8 cellular contexts compared by ENCODE assay signal in genomic region chr16:89507834-89508590, GRCh38. TPM values are rescaled to one million over a fixed set of nuclear protein-coding genes. Genes with fewer than 3 reads are reported as not detected.
A peak's percentile ranks its signal among the peaks of the same experiment; 100 is the strongest.
DNase-seq lines count a peak whose midpoint lies in the region; ATAC-seq and TF ChIP-seq lines count a peak whose summit lies in the region.

SPG7 (plus strand) TSS chr16:89508403; CDS start chr16:89508418, 15 bp downstream.

- no peaks in the 10 kb centered on the region for H3K9me3 Mint-ChIP-seq in activated B cell treated with CpG ODN at 0.5 μM for 24 hours

- ATAC-seq in GM18867 (IDR thresholded peaks at IDR 0.05; ENCODE audit: unreplicated experiment) (peak; percentile 66), HG03095 (IDR thresholded peaks at IDR 0.05; ENCODE audit: unreplicated experiment) (peak; percentile 52), activated B cell treated with CpG ODN at 0.5 μM for 24 hours (ENCODE audit: low read depth) (peak; percentile 74)

- H3K36me3 Mint-ChIP-seq in activated B cell treated with CpG ODN at 0.5 μM for 24 hours (ENCODE audit: low read depth), result peaks cover 24% of the 10 kb centered on the region

- peaks cover 41% of the 10 kb centered on the region for H3K4me1 Mint-ChIP-seq in activated B cell treated with CpG ODN at 0.5 μM for 24 hours

- intact Hi-C loops in activated B cell treated with CpG ODN at 0.5 μM for 24 hours (cut with micrococcal nuclease), result loop anchor here (1.0 to 10.0 kb wide), 8 partner anchors 26 to 693 kb away; partner anchors contain the start of genes APRT and RPL13

- peak within 1 kb of the TSS; percentile 87 for H3K27ac Mint-ChIP-seq in activated B cell treated with CpG ODN at 0.5 μM for 24 hours

- POLR2A ChIA-PET in AG04449 (lab: Yijun Ruan, JAX) (interaction anchor here (0.6 to 1.3 kb wide), 6 partner anchors 9 to 334 kb away, joined by 3 to 5 read pairs (median 4); partner anchors contain the start of gene ZNF778), activated B cell treated with CpG ODN at 0.5 μM for 24 hours (lab: Charles Lee) (interaction anchor here (0.5 to 4.2 kb wide), 14 partner anchors 10 to 825 kb away, joined by 3 to 68 read pairs (median 6); partner anchors contain the start of genes ANKRD11 and ZNF778)

- H3K4me3 ChIP-seq in AG04449 (ENCODE audit: low read depth, low read length), result peak within 1 kb of the TSS; percentile 63
- peak within 1 kb of the TSS; percentile 73 to 82 for H3K4me3 ChIP-seq in cardiac fibroblast (replicated peaks in 1 of 2; ENCODE audit: low read depth in 2 of 2, low read length in 2 of 2)

- DNase-seq in AG04449 (ENCODE audit: low read depth, low spot score) (no peak), NCI-H345 (lab: John Stamatoyannopoulos, UW) (peak; percentile 78), activated B cell treated with CpG ODN at 0.5 μM for 24 hours (peak; percentile 98), cardiac fibroblast (ENCODE audit: low read depth in 2 of 2) (peak; percentile 85 to 90), iris pigment epithelial cell (ENCODE audit: low read depth) (peak; percentile 86)
- peak; percentile 80 to 81 for DNase-seq in stimulated activated CD4-positive, alpha-beta T cell treated with anti-CD3 and anti-CD28 coated beads, Interleukin-12 subunit alpha, Interleukin-12 subunit beta, amount 100 ng/mL, for 24 hours (ENCODE audit: low read depth in 2 of 2)

- CTCF ChIA-PET in AG04449 (lab: Yijun Ruan, JAX) (interaction anchor here (0.8 to 5.2 kb wide), 16 partner anchors 10 to 291 kb away, joined by 3 to 34 read pairs (median 4); partner anchors contain the start of gene ZNF778), activated B cell treated with CpG ODN at 0.5 μM for 24 hours (lab: Charles Lee) (interaction anchor here (0.6 to 2.1 kb wide), 11 partner anchors 19 to 292 kb away, joined by 3 to 12 read pairs (median 4); partner anchors contain the start of gene ZNF778)

- H3K27me3 Mint-ChIP-seq in activated B cell treated with CpG ODN at 0.5 μM for 24 hours, result no peaks in the 10 kb centered on the region

- peak within 1 kb of the TSS; percentile 88 for H3K4me3 Mint-ChIP-seq in activated B cell treated with CpG ODN at 0.5 μM for 24 hours

- TF ChIP-seq CTCF in AG04449 (IDR thresholded peaks at IDR 0.05; ENCODE audit: insufficient read depth, low read length, missing control alignments), result no peak
- TF ChIP-seq CTCF in activated B cell treated with CpG ODN at 0.5 μM for 24 hours (IDR thresholded peaks at IDR 0.05), result no peak
- no peak for TF ChIP-seq CTCF in cardiac fibroblast (IDR thresholded peaks at IDR 0.05; ENCODE audit: low read depth, low read length)

RNA-seq across cellular contexts. Expression of gene SPG7, which starts in this region (rescaled TPM):
- total RNA-seq in activated B cell treated with CpG ODN at 0.5 μM for 24 hours, result 84.7 and 102 TPM in 2 replicates
